ENCODE assay signal across 30 cellular contexts in genomic region chr17:40795019-40795667, GRCh38. TPM values are rescaled to one million over a fixed set of nuclear protein-coding genes. Genes with fewer than 3 reads are reported as not detected.
"Had no signal": no experiment of that assay in that cellular context is flagged by ENCODE, and none has a peak within 500 bp of the region (broad histone marks: within the 10 kb centered on the region; RNA-seq: fewer than 3 reads in every experiment).

No MANE protein-coding gene starts in this region.

- H3K27ac Mint-ChIP-seq: activated CD4-positive, alpha-beta memory T cell treated with anti-CD3 and anti-CD28 coated beads for 36 hours; activated CD4-positive, alpha-beta T cell treated with anti-CD3 and anti-CD28 coated beads, Interleukin-2, amount 10 ng/mL, durations not matched to agents 7 days and 5 days; activated naive CD8-positive, alpha-beta T cell treated with anti-CD3 and anti-CD28 coated beads, Interleukin-2, amount 50 U/mL, for 24 hours; brain had no signal

- H3K27ac ChIP-seq: cardiac muscle cell, KMS-11, SK-N-MC had no signal

- H3K9ac ChIP-seq: KMS-11 had no signal

- H3K4me1 Mint-ChIP-seq: activated CD4-positive, alpha-beta T cell treated with anti-CD3 and anti-CD28 coated beads, Interleukin-2, amount 10 ng/mL, durations not matched to agents 7 days and 5 days; activated naive CD8-positive, alpha-beta T cell treated with anti-CD3 and anti-CD28 coated beads, Interleukin-2, amount 50 U/mL, for 24 hours; T-cell had no signal

- H3K36me3 ChIP-seq: cardiac muscle cell had no signal

- DNase-seq: activated CD4-positive, alpha-beta memory T cell treated with anti-CD3 and anti-CD28 coated beads for 36 hours; activated CD4-positive, alpha-beta T cell treated with anti-CD3 and anti-CD28 coated beads, Interleukin-2, amount 10 ng/mL, durations not matched to agents 7 days and 5 days; activated CD4-positive, CD25-positive, alpha-beta regulatory T cell; activated CD8-positive, alpha-beta memory T cell treated with anti-CD3 and anti-CD28 coated beads for 24 hours; activated effector memory CD4-positive, alpha-beta T cell treated with anti-CD3 and anti-CD28 coated beads, Interleukin-2, amount 50 U/mL, for 16 hours; activated naive CD4-positive, alpha-beta T cell treated with Interleukin-2 at 50 U/mL for 16 hours; activated naive CD8-positive, alpha-beta T cell treated with anti-CD3 and anti-CD28 coated beads, Interleukin-2, amount 50 U/mL, for 24 hours; activated T-cell treated with anti-CD3 and anti-CD28 coated beads, Interleukin-2, amount 50 U/mL, for 4 hours; amniotic stem cell; cerebellar nuclear complex; MM.1S; NCI-H1105; NCI-H1436 treated with DMSO at 0.1 percent for 48 hours; NCI-H187; NCI-H2081 treated with DMSO at 0.1 percent for 48 hours; NCI-H446; NCI-H524; RPMI8226; T-cell; T-helper 2 cell; T1000 had no signal

- H3K9me3 Mint-ChIP-seq: activated CD4-positive, alpha-beta memory T cell treated with anti-CD3 and anti-CD28 coated beads for 36 hours; activated CD4-positive, alpha-beta T cell treated with anti-CD3 and anti-CD28 coated beads, Interleukin-2, amount 10 ng/mL, durations not matched to agents 7 days and 5 days; activated naive CD4-positive, alpha-beta T cell treated with anti-CD3 and anti-CD28 coated beads, Interleukin-2, amount 50 U/mL, for 72 hours; activated naive CD8-positive, alpha-beta T cell treated with anti-CD3 and anti-CD28 coated beads, Interleukin-2, amount 50 U/mL, for 24 hours; activated T-cell treated with anti-CD3 and anti-CD28 coated beads, Interleukin-2, amount 50 U/mL, for 4 hours; brain; T-cell had no signal

- H3K4me3 ChIP-seq: cardiac muscle cell, SK-N-MC had no signal

- H3K36me3 Mint-ChIP-seq: activated CD4-positive, alpha-beta memory T cell treated with anti-CD3 and anti-CD28 coated beads for 36 hours; activated naive CD4-positive, alpha-beta T cell treated with anti-CD3 and anti-CD28 coated beads, Interleukin-2, amount 50 U/mL, for 72 hours; brain; T-cell had no signal

- H3K4me3 Mint-ChIP-seq: activated CD4-positive, alpha-beta memory T cell treated with anti-CD3 and anti-CD28 coated beads for 36 hours; activated CD4-positive, alpha-beta T cell treated with anti-CD3 and anti-CD28 coated beads, Interleukin-2, amount 10 ng/mL, durations not matched to agents 7 days and 5 days; activated naive CD8-positive, alpha-beta T cell treated with anti-CD3 and anti-CD28 coated beads, Interleukin-2, amount 50 U/mL, for 24 hours; activated T-cell treated with anti-CD3 and anti-CD28 coated beads, Interleukin-2, amount 50 U/mL, for 4 hours; brain; T-cell had no signal

- ATAC-seq: activated naive CD4-positive, alpha-beta T cell treated with anti-CD3 and anti-CD28 coated beads, Interleukin-2, amount 50 U/mL, for 72 hours; activated naive CD8-positive, alpha-beta T cell treated with anti-CD3 and anti-CD28 coated beads, Interleukin-2, amount 50 U/mL, for 24 hours; activated T-cell treated with anti-CD3 and anti-CD28 coated beads, Interleukin-2, amount 50 U/mL, for 4 hours; Panc1; Right ventricle myocardium inferior; T-cell had no signal

- H3K4me2 ChIP-seq: KMS-11 had no signal

RNA-seq across cellular contexts. Expression of gene KRT28, which starts 4.6 kb away (rescaled TPM):
- total RNA-seq: activated CD4-positive, alpha-beta memory T cell treated with anti-CD3 and anti-CD28 coated beads for 36 hours; activated CD4-positive, alpha-beta T cell treated with anti-CD3 and anti-CD28 coated beads, Interleukin-2, amount 10 ng/mL, durations not matched to agents 7 days and 5 days; activated naive CD4-positive, alpha-beta T cell treated with anti-CD3 and anti-CD28 coated beads, Interleukin-2, amount 50 U/mL, for 72 hours; activated T-cell treated with anti-CD3 and anti-CD28 coated beads, Interleukin-2, amount 50 U/mL, for 4 hours; astrocyte; cardiac muscle cell; OCI-LY7; Right ventricle myocardium inferior; T-cell had no signal

RNA-seq across cellular contexts. Expression of gene KRT27, which starts 12.8 kb away (rescaled TPM):
- total RNA-seq: activated CD4-positive, alpha-beta memory T cell treated with anti-CD3 and anti-CD28 coated beads for 36 hours; activated CD4-positive, alpha-beta T cell treated with anti-CD3 and anti-CD28 coated beads, Interleukin-2, amount 10 ng/mL, durations not matched to agents 7 days and 5 days; activated naive CD4-positive, alpha-beta T cell treated with anti-CD3 and anti-CD28 coated beads, Interleukin-2, amount 50 U/mL, for 72 hours; activated T-cell treated with anti-CD3 and anti-CD28 coated beads, Interleukin-2, amount 50 U/mL, for 4 hours; astrocyte; cardiac muscle cell; OCI-LY7; Right ventricle myocardium inferior; T-cell had no signal

RNA-seq across cellular contexts. Expression of gene KRT26, which starts 23.1 kb away (rescaled TPM):
- total RNA-seq: activated CD4-positive, alpha-beta memory T cell treated with anti-CD3 and anti-CD28 coated beads for 36 hours; activated CD4-positive, alpha-beta T cell treated with anti-CD3 and anti-CD28 coated beads, Interleukin-2, amount 10 ng/mL, durations not matched to agents 7 days and 5 days; activated naive CD4-positive, alpha-beta T cell treated with anti-CD3 and anti-CD28 coated beads, Interleukin-2, amount 50 U/mL, for 72 hours; activated T-cell treated with anti-CD3 and anti-CD28 coated beads, Interleukin-2, amount 50 U/mL, for 4 hours; astrocyte; cardiac muscle cell; OCI-LY7; Right ventricle myocardium inferior; T-cell had no signal

RNA-seq across cellular contexts. Expression of gene KRT25, which starts 40.0 kb away (rescaled TPM):
- total RNA-seq: activated CD4-positive, alpha-beta memory T cell treated with anti-CD3 and anti-CD28 coated beads for 36 hours; activated CD4-positive, alpha-beta T cell treated with anti-CD3 and anti-CD28 coated beads, Interleukin-2, amount 10 ng/mL, durations not matched to agents 7 days and 5 days; activated naive CD4-positive, alpha-beta T cell treated with anti-CD3 and anti-CD28 coated beads, Interleukin-2, amount 50 U/mL, for 72 hours; activated T-cell treated with anti-CD3 and anti-CD28 coated beads, Interleukin-2, amount 50 U/mL, for 4 hours; astrocyte; cardiac muscle cell; OCI-LY7; Right ventricle myocardium inferior; T-cell had no signal
